ENCODE assay signal across 27 cellular contexts in genomic region chr6:100096356-100096755, GRCh38.
"Had no signal": no experiment of that assay in that cellular context is flagged by ENCODE, and none has a peak within 500 bp of the region (broad histone marks: within the 10 kb centered on the region; RNA-seq: fewer than 3 reads in every experiment).

No MANE protein-coding gene starts in this region.

- H3K36me3 ChIP-seq: ascending aorta had no signal

- H3K4me3 ChIP-seq: ascending aorta, body of pancreas, SK-N-MC had no signal

- DNase-seq: activated B cell treated with CpG ODN at 0.5 μM for 24 hours; activated CD4-positive, alpha-beta memory T cell treated with anti-CD3 and anti-CD28 coated beads, Interleukin-2, amount 10 ng/mL, durations not matched to agents 7 days and 5 days; activated CD4-positive, alpha-beta T cell treated with anti-CD3 and anti-CD28 coated beads for 36 hours; activated CD4-positive, alpha-beta T cell treated with anti-CD3 and anti-CD28 coated beads, Interleukin-2, amount 50 U/mL, for 1 hour; activated gamma-delta T cell treated with Interleukin-2 at 50 U/mL for 16 hours; activated naive CD4-positive, alpha-beta T cell treated with anti-CD3 and anti-CD28 coated beads, Interleukin-2, amount 10 ng/mL, durations not matched to agents 7 days and 5 days; activated naive CD8-positive, alpha-beta T cell treated with anti-CD3 and anti-CD28 coated beads for 36 hours; activated T-cell treated with anti-CD3 and anti-CD28 coated beads for 4 hours; activated T-cell treated with anti-CD3 and anti-CD28 coated beads, Interleukin-2, amount 50 U/mL, for 48 hours; body of pancreas; central memory CD4-positive, alpha-beta T cell; NCI-H1048; NCI-H146; NCI-H187 treated with DMSO at 0.1 percent for 48 hours; NCI-H2171; NCI-H2227 treated with DMSO at 0.1 percent for 48 hours; NCI-H526 treated with DMSO at 0.1 percent for 48 hours; NK-92 treated with Interleukin-12 subunit alpha and Interleukin-12 subunit beta, amount 100 ng/mL, for 24 hours; OCI-M1; RPMI8226; T-cell; T-helper 2 cell; T1000 had no signal

- H3K27me3 ChIP-seq: ascending aorta, body of pancreas had no signal

- ATAC-seq: activated CD4-positive, alpha-beta T cell treated with anti-CD3 and anti-CD28 coated beads for 36 hours; body of pancreas; Panc1; Right ventricle myocardium inferior; T-cell had no signal

- H3K9me3 ChIP-seq: ascending aorta, body of pancreas had no signal

- H3K4me1 ChIP-seq: ascending aorta, body of pancreas had no signal

- H3K27ac ChIP-seq: ascending aorta, body of pancreas, SK-N-MC had no signal
